ENCODE assay signal across 27 cellular contexts in genomic region chr7:86152926-86153325, GRCh38.
DNase-seq lines count a peak whose midpoint lies in the region; ATAC-seq lines count a peak whose summit lies in the region.
"Had no signal": no experiment of that assay in that cellular context is flagged by ENCODE, and none has a peak within 500 bp of the region (broad histone marks: within the 10 kb centered on the region; RNA-seq: fewer than 3 reads in every experiment).

No MANE protein-coding gene starts in this region.

- in situ Hi-C loops in HAP-1 (cut with MboI; ENCODE audit: low sequenced_read_pairs) = no loop called here

- no peaks in the 10 kb centered on the region for H3K4me1 Mint-ChIP-seq in stimulated activated naive B cell treated with anti-CD40 and anti-IgM and Interleukin-4, amounts not matched to agents 10 μg/mL and 1 μg/mL and 100 μg/mL, for 72 hours
- H3K4me1 Mint-ChIP-seq: B cell; CD14-positive monocyte; CD4-positive, alpha-beta memory T cell; CD4-positive, CD25-positive, alpha-beta regulatory T cell; CD8-positive, alpha-beta memory T cell had no signal

- DNase-seq in stimulated activated naive B cell treated with anti-CD40 and anti-IgM and Interleukin-4, amounts not matched to agents 10 μg/mL and 1 μg/mL and 100 μg/mL, for 72 hours = no peak
- DNase-seq in HAP-1 (ENCODE audit: low spot score in 2 of 2) = no peak
- DNase-seq: 8988T; ACHN; AML-193; BE2C; C1 segment of cervical spinal cord; Caco-2; Calu3; CD4-positive, alpha-beta memory T cell; CD4-positive, alpha-beta T cell; CD4-positive, CD25-positive, alpha-beta regulatory T cell; CD8-positive, alpha-beta memory T cell; CD8-positive, alpha-beta T cell; COR-L47; DMS 273 treated with DMSO at 0.1 percent for 48 hours; DMS153; DMS53; DMS79; DMS79 treated with DMSO at 0.1 percent for 48 hours; DND-41; EL had no signal

- no peaks in the 10 kb centered on the region for H3K4me1 ChIP-seq in HAP-1
- H3K4me1 ChIP-seq: A549, BE2C, BLaER1, Caco-2 had no signal

- ATAC-seq in stimulated activated naive B cell treated with anti-CD40 and anti-IgM and Interleukin-4, amounts not matched to agents 10 μg/mL and 1 μg/mL and 100 μg/mL, for 72 hours (replicated peaks) = peak; percentile 69 to 83
- ATAC-seq: A549; CD8-positive, alpha-beta T cell had no signal

- peaks cover 0 to 14% of the 10 kb centered on the region in 2 donors for H3K9me3 Mint-ChIP-seq in stimulated activated naive B cell treated with anti-CD40 and anti-IgM and Interleukin-4, amounts not matched to agents 10 μg/mL and 1 μg/mL and 100 μg/mL, for 72 hours

- H3K27me3 ChIP-seq in HAP-1 (ENCODE audit: low read depth) = no peaks in the 10 kb centered on the region
- H3K27me3 ChIP-seq: BE2C; BLaER1; BLaER1 treated with 17β-estradiol and CSF1 and Interleukin-3, amounts not matched to agents 10 nM and 100 nM had no signal

- H3K36me3 ChIP-seq in HAP-1 (replicated peaks) = no peaks in the 10 kb centered on the region
- H3K36me3 ChIP-seq: BE2C; BLaER1; BLaER1 treated with 17β-estradiol and CSF1 and Interleukin-3, amounts not matched to agents 10 nM and 100 nM had no signal

- H3K4me3 Mint-ChIP-seq in stimulated activated naive B cell treated with anti-CD40 and anti-IgM and Interleukin-4, amounts not matched to agents 10 μg/mL and 1 μg/mL and 100 μg/mL, for 72 hours = no peak overlapping the region
- H3K4me3 Mint-ChIP-seq: B cell; CD14-positive monocyte; CD4-positive, alpha-beta memory T cell; CD4-positive, alpha-beta T cell; CD4-positive, CD25-positive, alpha-beta regulatory T cell; CD8-positive, alpha-beta memory T cell; CD8-positive, alpha-beta T cell had no signal

- no peaks in the 10 kb centered on the region for H3K36me3 Mint-ChIP-seq in stimulated activated naive B cell treated with anti-CD40 and anti-IgM and Interleukin-4, amounts not matched to agents 10 μg/mL and 1 μg/mL and 100 μg/mL, for 72 hours
- H3K36me3 Mint-ChIP-seq: CD14-positive monocyte; CD4-positive, alpha-beta memory T cell; CD4-positive, CD25-positive, alpha-beta regulatory T cell; CD8-positive, alpha-beta memory T cell; CD8-positive, alpha-beta T cell had no signal

- no peak overlapping the region for H3K27ac Mint-ChIP-seq in stimulated activated naive B cell treated with anti-CD40 and anti-IgM and Interleukin-4, amounts not matched to agents 10 μg/mL and 1 μg/mL and 100 μg/mL, for 72 hours
- H3K27ac Mint-ChIP-seq: B cell; CD14-positive monocyte; CD4-positive, alpha-beta memory T cell; CD4-positive, alpha-beta T cell; CD8-positive, alpha-beta memory T cell; CD8-positive, alpha-beta T cell had no signal

- no peak overlapping the region for H3K4me3 ChIP-seq in HAP-1
- H3K4me3 ChIP-seq: A549; BLaER1; BLaER1 treated with 17β-estradiol and CSF1 and Interleukin-3, amounts not matched to agents 10 nM and 100 nM had no signal

- no peaks in the 10 kb centered on the region for H3K9me3 ChIP-seq in HAP-1
- H3K9me3 ChIP-seq: A549; BE2C; BLaER1; BLaER1 treated with 17β-estradiol and CSF1 and Interleukin-3, amounts not matched to agents 10 nM and 100 nM; Caco-2 had no signal

- no peaks in the 10 kb centered on the region for H3K27me3 Mint-ChIP-seq in stimulated activated naive B cell treated with anti-CD40 and anti-IgM and Interleukin-4, amounts not matched to agents 10 μg/mL and 1 μg/mL and 100 μg/mL, for 72 hours
- H3K27me3 Mint-ChIP-seq: B cell; CD4-positive, alpha-beta memory T cell; CD4-positive, alpha-beta T cell; CD4-positive, CD25-positive, alpha-beta regulatory T cell; CD8-positive, alpha-beta memory T cell had no signal
